Comparison of ENCODE assay signal across 1 cellular context in genomic region chr1:211548321-211549091, GRCh38.
TF ChIP-seq lines count a peak whose summit lies in the region.

No MANE protein-coding gene starts in this region.

TF ChIP-seq in GM12878, 131 proteins besides CTCF, POLR2A, EP300 and RAD21:
- TF ChIP-seq STAT1 (conservative IDR thresholded peaks at IDR 0.05) (no peak), IKZF2 (IDR thresholded peaks at IDR 0.05) (no peak), PAX5 (IDR thresholded peaks at IDR 0.05; ENCODE audit: borderline replicate concordance, low read depth, low read length) (no peak), WRNIP1 (IDR thresholded peaks at IDR 0.05; ENCODE audit: borderline replicate concordance, low read depth, low read length) (no peak), MTA3 (IDR thresholded peaks at IDR 0.05; ENCODE audit: borderline replicate concordance, low read length) (no peak), ZBTB33 (IDR thresholded peaks at IDR 0.05) (no peak), BCLAF1 (IDR thresholded peaks at IDR 0.05) (no peak)
